ENCODE assay signal across 25 cellular contexts in genomic region chr11:120492486-120492885, GRCh38. TPM values are rescaled to one million over a fixed set of nuclear protein-coding genes. Genes with fewer than 3 reads are reported as not detected.
DNase-seq lines count a peak whose midpoint lies in the region; ATAC-seq, FAIRE-seq and TF ChIP-seq lines count a peak whose summit lies in the region.
"Had no signal": no experiment of that assay in that cellular context is flagged by ENCODE, and none has a peak within 500 bp of the region (broad histone marks: within the 10 kb centered on the region; RNA-seq: fewer than 3 reads in every experiment).

No MANE protein-coding gene starts in this region.

- no peak overlapping the region for H3K4me2 ChIP-seq in HepG2 (ENCODE audit: low read depth, low read length)
- no peak overlapping the region for H3K4me2 ChIP-seq in GM12878 (ENCODE audit: control insufficient read depth, insufficient read depth)
- H3K4me2 ChIP-seq: A549; BLaER1 treated with 17β-estradiol and CSF1 and Interleukin-3, amounts not matched to agents 10 nM and 100 nM had no signal

- SMC1A ChIA-PET in GM12878 (lab: Charles Lee; ENCODE audit: uncharacterized antibody, unreplicated experiment) = interaction anchor here (1.3 kb wide), 1 partner anchor 22 kb away, joined by 3 read pairs; no protein-coding TSS in a partner anchor

- ATAC-seq in HepG2 (no peak), right lobe of liver (no peak), GM12878 (peak; percentile 15; the same call in 1 of the 3 replicates), GM19467 (IDR thresholded peaks at IDR 0.05; ENCODE audit: unreplicated experiment) (no peak)
- ATAC-seq: A549 had no signal

- in situ Hi-C loops in HepG2 (cut with HindIII; ENCODE audit: extremely low pct_ligation_motif_present, low pct_unique_long_range_greater_than_20kb) (no loop called here), GM12878 (cut with MboI) (no loop called here)

- H3K27ac ChIP-seq in HepG2 (ENCODE audit: extremely low read length, insufficient read depth, low read length) (no peak overlapping the region), right lobe of liver (no peak overlapping the region), GM12878 (ENCODE audit: control insufficient read depth, insufficient read depth) (no peak overlapping the region), spleen (no peak overlapping the region)
- H3K27ac ChIP-seq: 22Rv1; A549; BLaER1 treated with 17β-estradiol and CSF1 and Interleukin-3, amounts not matched to agents 10 nM and 100 nM; C4-2B had no signal

- CTCF ChIA-PET in HepG2 (lab: Yijun Ruan, JAX; ENCODE audit: low intra/inter-chr PET ratio, low total read pairs) = no interaction called here
- CTCF ChIA-PET in GM12878 (lab: Yijun Ruan, JAX) = no interaction called here

- no peaks in the 10 kb centered on the region for H3K36me3 ChIP-seq in HepG2 (replicated peaks in 1 of 2; ENCODE audit: control insufficient read depth in 1 of 2, insufficient read depth in 2 of 2, low read length in 2 of 2)
- H3K36me3 ChIP-seq in right lobe of liver = peaks cover 0 to 5% (median 2%) of the 10 kb centered on the region in 4 donors
- H3K36me3 ChIP-seq in GM12878 (ENCODE audit: control insufficient read depth in 2 of 2, insufficient read depth in 2 of 2, low read length in 1 of 2) = no peaks in the 10 kb centered on the region
- H3K36me3 ChIP-seq in spleen = no peaks in the 10 kb centered on the region
- H3K36me3 ChIP-seq: BLaER1 treated with 17β-estradiol and CSF1 and Interleukin-3, amounts not matched to agents 10 nM and 100 nM had no signal

- H2AFZ ChIP-seq in HepG2 (ENCODE audit: low read length) (no peak overlapping the region), GM12878 (ENCODE audit: control insufficient read depth, low read depth, low read length) (no peak overlapping the region)

- H3K9me3 ChIP-seq in HepG2 (ENCODE audit: low read length) (no peaks in the 10 kb centered on the region), right lobe of liver (no peaks in the 10 kb centered on the region), GM12878 (replicated peaks; ENCODE audit: control insufficient read depth, insufficient read depth, low read length) (no peaks in the 10 kb centered on the region), spleen (no peaks in the 10 kb centered on the region)
- H3K9me3 ChIP-seq: A549; BLaER1 treated with 17β-estradiol and CSF1 and Interleukin-3, amounts not matched to agents 10 nM and 100 nM had no signal

- H3K9ac ChIP-seq in HepG2 (ENCODE audit: insufficient read depth, low read depth, low read length) (no peak overlapping the region), GM12878 (ENCODE audit: control insufficient read depth, insufficient read depth, low read length) (no peak overlapping the region)
- H3K9ac ChIP-seq: BLaER1 treated with 17β-estradiol and CSF1 and Interleukin-3, amounts not matched to agents 10 nM and 100 nM had no signal

- BruUV-seq in HepG2 (replicated peaks; lab: Mats Ljungman, UMichigan) (no TSS peak), GM12878 (replicated peaks; lab: Mats Ljungman, UMichigan) (no TSS peak)

- TF ChIP-seq POLR2A in HepG2 (IDR thresholded peaks at IDR 0.05; ENCODE audit: insufficient read depth in 1 of 2, low read depth in 2 of 2, low read length in 2 of 2) = no peak
- no peak for TF ChIP-seq POLR2A in right lobe of liver (IDR thresholded peaks at IDR 0.05)
- TF ChIP-seq POLR2A in GM12878 (IDR thresholded peaks at IDR 0.05; ENCODE audit: low read depth, low read length) = no peak
- no peak for TF ChIP-seq POLR2A in spleen (IDR thresholded peaks at IDR 0.05)

- TF ChIP-seq EP300 in HepG2 (IDR thresholded peaks at IDR 0.05; ENCODE audit: low read depth in 2 of 2, low read length in 2 of 2) (no peak), HepG2 (CRISPR knock-in tag; IDR thresholded peaks at IDR 0.05; ENCODE audit: borderline replicate concordance) (no peak), GM12878 (IDR thresholded peaks at IDR 0.05; ENCODE audit: borderline replicate concordance in 1 of 2, control insufficient read depth in 1 of 2, low read depth in 2 of 2, low read length in 2 of 2) (no peak)

- TF ChIP-seq CTCF in HepG2 (CRISPR knock-in tag; IDR thresholded peaks at IDR 0.05) = no peak
- TF ChIP-seq CTCF in right lobe of liver (IDR thresholded peaks at IDR 0.05) = no peak
- TF ChIP-seq CTCF in GM12878 (IDR thresholded peaks at IDR 0.05 in 2 of 3, conservative IDR thresholded peaks at IDR 0.05 in 1 of 3; ENCODE audit: control insufficient read depth in 2 of 3, extremely low read depth in 1 of 3, insufficient read depth in 1 of 3, low read depth in 3 of 3, low read length in 3 of 3) = no peak
- no peak for TF ChIP-seq CTCF in spleen (IDR thresholded peaks at IDR 0.05 in 8 of 11, conservative IDR thresholded peaks at IDR 0.05 in 3 of 11)

- H3K4me1 ChIP-seq in HepG2 (ENCODE audit: insufficient read depth, low read length) (no peaks in the 10 kb centered on the region), right lobe of liver (no peaks in the 10 kb centered on the region), GM12878 (ENCODE audit: control insufficient read depth, insufficient read depth, low read length) (no peaks in the 10 kb centered on the region), spleen (no peaks in the 10 kb centered on the region)
- H3K4me1 ChIP-seq: A549 had no signal

- FAIRE-seq in HepG2 (lab: Jason Lieb, UNC) (no peak), GM12878 (lab: Jason Lieb, UNC) (no peak)
- FAIRE-seq: A549, GM12891, GM19239 had no signal

- RAD21 ChIA-PET in GM12878 (lab: Charles Lee; ENCODE audit: unreplicated experiment) = interaction anchor here (0.6 kb wide), 1 partner anchor 104 kb away, joined by 3 read pairs; no protein-coding TSS in a partner anchor

- H3K4me3 ChIP-seq in HepG2 (replicated peaks in 1 of 3; ENCODE audit: insufficient read depth in 1 of 3, low read depth in 2 of 3, low read length in 3 of 3) (no peak overlapping the region), right lobe of liver (no peak overlapping the region), GM12878 (no peak overlapping the region), spleen (no peak overlapping the region)
- H3K4me3 ChIP-seq: A549; BLaER1 treated with 17β-estradiol and CSF1 and Interleukin-3, amounts not matched to agents 10 nM and 100 nM had no signal

- DNase-seq in HepG2 (ENCODE audit: low spot score) (no peak), right lobe of liver (no peak), GM12878 (ENCODE audit: low read depth, low spot score) (no peak), spleen (no peak)
- DNase-seq: AML-193; CD4-positive, alpha-beta memory T cell; CD4-positive, CD25-positive, alpha-beta regulatory T cell; CD8-positive, alpha-beta memory T cell; COR-L47; DMS 273 treated with DMSO at 0.1 percent for 48 hours; DMS153; DMS53; DMS79; DND-41; EL; GDM1 had no signal

- no peak for TF ChIP-seq RAD21 in HepG2 (CRISPR knock-in tag; IDR thresholded peaks at IDR 0.05)
- no peak for TF ChIP-seq RAD21 in GM12878 (IDR thresholded peaks at IDR 0.05; ENCODE audit: insufficient read depth, low read depth, low read length)

- POLR2A ChIA-PET in HepG2 (lab: Yijun Ruan, JAX) = interaction anchor here (0.7 kb wide), 1 partner anchor 331 kb away, joined by 3 read pairs; no protein-coding TSS in a partner anchor
- POLR2A ChIA-PET in GM12878 (lab: Charles Lee) = interaction anchor here (0.6 kb wide), 1 partner anchor 97 kb away, joined by 3 read pairs; no protein-coding TSS in a partner anchor

- WGBS in HepG2 (ENCODE audit: low lambda C conversion rate) = 65% methylated on average over 3 of the region's 3 CpGs
- 72% methylated on average over 3 of the region's 3 CpGs for WGBS in right lobe of liver (ENCODE audit: insufficient coverage, low coverage, low lambda C conversion rate, missing lambda C conversion rate)
- 63% methylated on average over 3 of the region's 3 CpGs for WGBS in GM12878 (ENCODE audit: insufficient coverage, insufficient replicate concordance, low lambda C conversion rate, missing lambda C conversion rate)
- 61 to 77% (median 66%) methylated on average over 3 of the region's 3 CpGs for WGBS in spleen, 5 donors

- intact Hi-C loops in HepG2 (cut with micrococcal nuclease; ENCODE audit: unreplicated experiment) (no loop called here), right lobe of liver (cut with DNase I) (no loop called here), GM12878 (cut with micrococcal nuclease; ENCODE audit: unreplicated experiment) (no loop called here), spleen (cut with DNase I; ENCODE audit: low total_unique reads) (no loop called here)

- H3K27me3 ChIP-seq in HepG2 (ENCODE audit: control insufficient read depth in 1 of 2, insufficient read depth in 2 of 2, low read length in 2 of 2) = no peaks in the 10 kb centered on the region
- no peaks in the 10 kb centered on the region for H3K27me3 ChIP-seq in right lobe of liver
- H3K27me3 ChIP-seq in GM12878 (replicated peaks in 1 of 2; ENCODE audit: control insufficient read depth in 2 of 2, insufficient read depth in 2 of 2, low read length in 1 of 2) = no peaks in the 10 kb centered on the region
- no peaks in the 10 kb centered on the region for H3K27me3 ChIP-seq in spleen (replicated peaks in 1 of 7)
- H3K27me3 ChIP-seq: BLaER1 treated with 17β-estradiol and CSF1 and Interleukin-3, amounts not matched to agents 10 nM and 100 nM had no signal

- H3K79me2 ChIP-seq in HepG2 (ENCODE audit: insufficient read depth, low read length) (no peaks in the 10 kb centered on the region), GM12878 (ENCODE audit: control insufficient read depth, insufficient read depth, low read length) (no peaks in the 10 kb centered on the region)

- no peaks in the 10 kb centered on the region; the same call in 1 of the 2 replicates for H4K20me1 ChIP-seq in HepG2 (ENCODE audit: insufficient read depth, low read length)
- no peaks in the 10 kb centered on the region for H4K20me1 ChIP-seq in GM12878 (ENCODE audit: control insufficient read depth, insufficient read depth)
- H4K20me1 ChIP-seq: BLaER1 treated with 17β-estradiol and CSF1 and Interleukin-3, amounts not matched to agents 10 nM and 100 nM had no signal

RNA-seq across cellular contexts. Expression of gene GRIK4, which starts 19.1 kb away (rescaled TPM):
- total RNA-seq in HepG2 (2016; rRNA removed; fragmentation: Illumina TruSeq; extraction: Trizol) (0.04 TPM in 1 of 2 replicates, not detected in the other), right lobe of liver (under 1 TPM in 2 of 6 experiments, not detected in 4; 0.07 to 0.11 TPM), GM12878 (2014; rRNA removed) (0.44 and 0.85 TPM in 2 replicates), GM12878 (2014; rRNA removed; fragmentation: Illumina TruSeq; extraction: Trizol) (0.63 and 0.83 TPM in 2 replicates), GM12878 (2021) (1.0 and 1.3 TPM in 2 replicates), spleen (1 to 10 TPM in 4 of 7 donors, under 1 TPM in 3; 0.40 to 2.4 (median 1.7) TPM)
- not detected in 2 replicates for total RNA-seq in HepG2 (2016; cell fraction: cytosol; rRNA removed; fragmentation: Illumina TruSeq; extraction: Trizol; ENCODE audit: low read depth)
- not detected in 2 replicates for total RNA-seq in HepG2 (2016; cell fraction: insoluble cytoplasmic fraction; rRNA removed; fragmentation: Illumina TruSeq; extraction: Trizol)
- total RNA-seq in HepG2 (2016; cell fraction: membrane; rRNA removed; fragmentation: Illumina TruSeq; extraction: Trizol) = 0.19 and 0.24 TPM in 2 replicates
- total RNA-seq in HepG2 (2016; cell fraction: nucleus; rRNA removed; fragmentation: Illumina TruSeq; extraction: Trizol) = 0.12 TPM in 1 of 2 replicates, not detected in the other
- polyA plus RNA-seq in HepG2 (2011; rRNA removed) (0.01 and 0.07 TPM in 2 replicates), GM12878 (2011; rRNA removed) (1.6 and 3.6 TPM in 2 replicates), GM12878 (2014; fragmentation: Illumina TruSeq; extraction: Trizol) (0.48 and 0.88 TPM in 2 replicates), GM12878 (2014; fragmentation: Nextera tagmentation; extraction: Ambion mirVana) (under 1 TPM; 0.33 to 0.45 TPM), GM12878 (2014; rRNA removed) (0.77 and 0.78 TPM in 2 replicates), GM12878 (2016; fragmentation: Nextera tagmentation; extraction: Ambion mirVana) (under 1 TPM; 0.55 to 0.66 TPM), spleen (under 1 TPM; 0.04 to 0.19 (median 0.14) TPM)
- 0.03 TPM in 1 of 2 replicates, not detected in the other for polyA plus RNA-seq in HepG2 (2011; cell fraction: cytosol; rRNA removed)
- polyA plus RNA-seq in HepG2 (2011; cell fraction: nucleus; rRNA removed) = 0.09 TPM in 1 of 2 replicates, not detected in the other
- polyA plus RNA-seq in HepG2 (2012) = 0.04 and 0.05 TPM in 2 replicates
- 0.02 TPM in 1 of 2 replicates, not detected in the other for polyA plus RNA-seq in HepG2 (2016; cell fraction: cytosol; fragmentation: Illumina TruSeq; extraction: Trizol; ENCODE audit: low read depth)
- polyA plus RNA-seq in HepG2 (2016; cell fraction: insoluble cytoplasmic fraction; fragmentation: Illumina TruSeq; extraction: Trizol; ENCODE audit: low read depth) = not detected in 2 replicates
- 0.10 TPM in 1 of 2 replicates, not detected in the other for polyA plus RNA-seq in HepG2 (2016; cell fraction: membrane; fragmentation: Illumina TruSeq; extraction: Trizol; ENCODE audit: low read depth)
- not detected in 2 replicates for polyA plus RNA-seq in HepG2 (2016; cell fraction: nucleus; fragmentation: Illumina TruSeq; extraction: Trizol; ENCODE audit: insufficient read depth, low read depth)
- 0.64 TPM in 1 of 2 replicates, not detected in the other for polyA minus RNA-seq in HepG2 (2011; rRNA and poly(A)+ RNA removed; ENCODE audit: low replicate concordance)
- polyA minus RNA-seq in HepG2 (2011; cell fraction: cytosol; rRNA and poly(A)+ RNA removed) = not detected in 2 replicates
- polyA minus RNA-seq in HepG2 (2011; cell fraction: nucleus; rRNA and poly(A)+ RNA removed) = not detected in 2 replicates
- total RNA-seq in GM12878 (2013; cell fraction: nucleolus; rRNA removed) = 3.7 and 5.4 TPM in 2 replicates
- polyA plus RNA-seq in GM12878 (2011; ENCODE audit: low read depth) = 0.22 TPM
- polyA plus RNA-seq in GM12878 (2011; cell fraction: cytosol; rRNA removed) = 4.0 and 4.3 TPM in 2 replicates
- polyA plus RNA-seq in GM12878 (2011; cell fraction: nucleus; rRNA removed) = 9.6 and 11.7 TPM in 2 replicates
- polyA plus RNA-seq in GM12878 (2012) = 0.41 and 0.51 TPM in 2 replicates
- polyA minus RNA-seq in GM12878 (2011; rRNA and poly(A)+ RNA removed) = 5.3 and 7.7 TPM in 2 replicates
- polyA minus RNA-seq in GM12878 (2011; cell fraction: cytosol; rRNA and poly(A)+ RNA removed) = 1.5 and 1.9 TPM in 2 replicates
- 9.7 and 17.1 TPM in 2 replicates for polyA minus RNA-seq in GM12878 (2011; cell fraction: nucleus; rRNA and poly(A)+ RNA removed)
- total RNA-seq: A172; CD4-positive, alpha-beta memory T cell; CD4-positive, CD25-positive, alpha-beta regulatory T cell had no signal
- polyA plus RNA-seq: BJ; CD4-positive, CD25-positive, alpha-beta regulatory T cell; CD8-positive, alpha-beta memory T cell had no signal
